Comparison of ENCODE assay signal across 16 cellular contexts in the genomic region with DNA sequence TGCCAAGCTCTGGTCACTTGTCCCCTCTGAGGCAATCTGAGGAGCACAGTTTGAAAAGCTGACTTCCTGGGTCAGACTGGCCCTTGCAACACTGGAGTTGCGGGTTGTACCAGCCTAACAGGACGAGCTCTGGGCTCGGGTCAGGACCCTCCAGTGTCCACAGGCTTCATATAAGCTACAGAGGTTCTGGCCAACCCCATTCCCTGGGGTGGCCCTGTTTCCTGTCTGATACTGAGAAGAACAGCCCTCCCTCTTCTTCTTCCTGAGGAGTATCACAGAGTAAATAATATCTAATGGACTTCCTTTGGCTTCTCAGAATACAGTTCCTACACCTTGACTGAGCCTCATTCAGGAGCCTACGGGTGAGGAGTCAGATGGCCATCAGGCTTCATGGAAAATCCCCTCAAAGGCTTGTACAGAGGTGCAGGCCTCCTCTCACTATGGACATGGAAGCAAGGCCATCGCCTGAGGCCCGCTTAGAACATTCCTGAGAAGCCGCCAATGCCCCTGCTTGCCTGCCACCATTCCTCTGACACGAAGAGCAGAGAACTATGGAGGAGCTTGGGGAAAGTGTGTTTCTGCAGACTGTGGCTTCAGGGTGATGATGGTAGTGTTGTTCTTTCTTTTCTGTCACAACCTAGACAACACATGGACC. TPM values are rescaled to one million over a fixed set of nuclear protein-coding genes. Genes with fewer than 3 reads are reported as not detected.
"Had no signal": no experiment of that assay in that cellular context is flagged by ENCODE, and none has a peak within 500 bp of the region (broad histone marks: within the 10 kb centered on the region; RNA-seq: fewer than 3 reads in every experiment).

No MANE protein-coding gene starts in this region.

- H3K9ac ChIP-seq: neural progenitor cell had no signal

- H3K4me2 ChIP-seq: neural progenitor cell had no signal

- H2AFZ ChIP-seq: neural progenitor cell had no signal

- H3K27ac ChIP-seq: esophagus muscularis mucosa, gastroesophageal sphincter, lower lobe of right lung, neural progenitor cell, pancreas, right lobe of liver, tibial artery, upper lobe of right lung had no signal

- FAIRE-seq: pancreas had no signal

- DNase-seq: effector CD4-positive, alpha-beta T cell; hippocampal formation; kidney glomerular epithelial cell; lower lobe of right lung; occipital lobe; pancreas; right lobe of liver; stimulated activated CD4-positive, alpha-beta T cell treated with anti-CD3 and anti-CD28 coated beads, Interleukin-4, amount 100 ng/mL, for 24 hours; tibial artery; upper lobe of right lung had no signal

- H3K27me3 ChIP-seq: esophagus muscularis mucosa, gastroesophageal sphincter, neural progenitor cell, pancreas, right lobe of liver, tibial artery, upper lobe of right lung had no signal

- H3K4me1 ChIP-seq: gastroesophageal sphincter, pancreas, right lobe of liver, tibial artery had no signal

- H3K9me3 ChIP-seq: esophagus muscularis mucosa, gastroesophageal sphincter, lower lobe of right lung, pancreas, right lobe of liver, tibial artery, upper lobe of right lung had no signal

- H3K36me3 ChIP-seq: neural progenitor cell, pancreas, right lobe of liver, tibial artery, upper lobe of right lung had no signal

- ATAC-seq: gastroesophageal sphincter; left lobe of liver; lower lobe of right lung; natural killer cell treated with Interleukin-12 subunit alpha and Interleukin-12 subunit beta and Interleukin-15 and Interleukin-18, amount 100 ng/mL, for 72 hours; pancreas; right lobe of liver; stimulated activated memory B cell treated with anti-CD40 and anti-IgM and Interleukin-4, amounts not matched to agents 10 μg/mL and 1 μg/mL and 100 μg/mL, for 72 hours; upper lobe of right lung had no signal

- H3K4me3 ChIP-seq: esophagus muscularis mucosa, gastroesophageal sphincter, lower lobe of right lung, neural progenitor cell, pancreas, right lobe of liver, tibial artery, upper lobe of right lung had no signal

RNA-seq across cellular contexts. Expression of gene ANO2, which starts 28.5 kb away (rescaled TPM):
- total RNA-seq: natural killer cell treated with Interleukin-12 subunit alpha and Interleukin-12 subunit beta and Interleukin-15 and Interleukin-18, amount 100 ng/mL, for 72 hours had no signal
